In the genomic region with DNA sequence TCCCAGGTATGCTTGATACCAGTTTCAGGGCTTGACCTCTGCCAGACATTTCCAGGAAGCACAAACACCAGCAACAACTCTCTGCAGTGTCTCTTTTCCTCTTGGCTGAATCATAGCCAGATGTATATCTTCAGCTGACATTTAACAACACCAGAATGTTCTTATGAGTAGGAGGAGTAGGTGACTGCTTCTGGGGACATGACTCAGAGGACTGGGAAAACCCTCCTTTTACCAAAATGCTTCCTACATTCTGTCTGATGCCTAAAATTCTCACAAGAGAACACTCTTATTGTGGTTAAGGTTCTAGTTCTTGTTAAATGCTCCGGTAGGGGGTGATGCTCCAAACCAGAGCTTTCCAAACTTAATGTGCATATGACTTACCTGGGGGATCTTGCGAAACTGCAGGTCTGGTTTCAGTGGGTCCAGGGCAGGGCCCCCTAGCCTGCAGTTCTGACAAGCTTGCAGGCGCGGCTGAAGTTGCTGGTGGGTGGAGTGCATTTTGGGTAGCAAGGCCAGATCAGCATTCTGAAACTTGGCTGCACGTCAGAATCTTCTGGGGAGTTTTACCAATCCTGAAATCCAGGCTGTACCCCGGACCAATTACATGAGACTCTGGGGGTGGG, we compare ENCODE assay signal across 9 cellular contexts.
DNase-seq lines count a peak whose midpoint lies in the region.
"Had no signal": no experiment of that assay in that cellular context is flagged by ENCODE, and none has a peak within 500 bp of the region (broad histone marks: within the 10 kb centered on the region; RNA-seq: fewer than 3 reads in every experiment).

No MANE protein-coding gene starts in this region.

- no peak overlapping the region for H3K4me3 Mint-ChIP-seq in activated naive CD4-positive, alpha-beta T cell treated with anti-CD3 and anti-CD28 coated beads for 36 hours
- no peak overlapping the region for H3K4me3 Mint-ChIP-seq in activated naive CD4-positive, alpha-beta T cell treated with anti-CD3 and anti-CD28 coated beads, Interleukin-2, amount 10 ng/mL, durations not matched to agents 7 days and 5 days
- no peak overlapping the region for H3K4me3 Mint-ChIP-seq in immature natural killer cell
- H3K4me3 Mint-ChIP-seq: activated naive CD8-positive, alpha-beta T cell treated with anti-CD3 and anti-CD28 coated beads, Interleukin-2, amount 10 ng/mL, durations not matched to agents 7 days and 5 days had no signal

- H3K27me3 Mint-ChIP-seq in activated naive CD4-positive, alpha-beta T cell treated with anti-CD3 and anti-CD28 coated beads for 36 hours (ENCODE audit: low read depth), result no peaks in the 10 kb centered on the region
- no peaks in the 10 kb centered on the region for H3K27me3 Mint-ChIP-seq in activated naive CD4-positive, alpha-beta T cell treated with anti-CD3 and anti-CD28 coated beads, Interleukin-2, amount 10 ng/mL, durations not matched to agents 7 days and 5 days
- peaks cover 2 to 10% (median 3%) of the 10 kb centered on the region in 3 donors for H3K27me3 Mint-ChIP-seq in immature natural killer cell (ENCODE audit: low read depth in 3 of 3)
- H3K27me3 Mint-ChIP-seq: activated naive CD8-positive, alpha-beta T cell treated with anti-CD3 and anti-CD28 coated beads, Interleukin-2, amount 10 ng/mL, durations not matched to agents 7 days and 5 days had no signal

- CTCF ChIA-PET in activated naive CD4-positive, alpha-beta T cell treated with anti-CD3 and anti-CD28 coated beads for 36 hours (lab: Charles Lee), result no interaction called here
- CTCF ChIA-PET in activated naive CD4-positive, alpha-beta T cell treated with anti-CD3 and anti-CD28 coated beads, Interleukin-2, amount 10 ng/mL, durations not matched to agents 7 days and 5 days (lab: Charles Lee), result no interaction called here

- intact Hi-C loops in activated naive CD4-positive, alpha-beta T cell treated with anti-CD3 and anti-CD28 coated beads for 36 hours (cut with micrococcal nuclease), result loop anchor here (2.0 to 10.0 kb wide), 3 partner anchors 27 to 779 kb away; a partner anchor contains a TSS

- peaks cover 12% of the 10 kb centered on the region for H3K4me1 Mint-ChIP-seq in activated naive CD4-positive, alpha-beta T cell treated with anti-CD3 and anti-CD28 coated beads for 36 hours (ENCODE audit: low read depth)
- H3K4me1 Mint-ChIP-seq in activated naive CD4-positive, alpha-beta T cell treated with anti-CD3 and anti-CD28 coated beads, Interleukin-2, amount 10 ng/mL, durations not matched to agents 7 days and 5 days, result no peaks in the 10 kb centered on the region
- H3K4me1 Mint-ChIP-seq in immature natural killer cell, result no peaks in the 10 kb centered on the region

- H3K27ac Mint-ChIP-seq in activated naive CD4-positive, alpha-beta T cell treated with anti-CD3 and anti-CD28 coated beads for 36 hours, result no peak overlapping the region
- no peak overlapping the region for H3K27ac Mint-ChIP-seq in activated naive CD4-positive, alpha-beta T cell treated with anti-CD3 and anti-CD28 coated beads, Interleukin-2, amount 10 ng/mL, durations not matched to agents 7 days and 5 days
- H3K27ac Mint-ChIP-seq in immature natural killer cell, result no peak overlapping the region
- H3K27ac Mint-ChIP-seq: activated naive CD8-positive, alpha-beta T cell treated with anti-CD3 and anti-CD28 coated beads, Interleukin-2, amount 10 ng/mL, durations not matched to agents 7 days and 5 days had no signal

- peak; percentile 27 for DNase-seq in activated naive CD4-positive, alpha-beta T cell treated with anti-CD3 and anti-CD28 coated beads for 36 hours
- no peak for DNase-seq in activated naive CD4-positive, alpha-beta T cell treated with anti-CD3 and anti-CD28 coated beads, Interleukin-2, amount 10 ng/mL, durations not matched to agents 7 days and 5 days
- DNase-seq in activated CD8-positive, alpha-beta memory T cell treated with anti-CD3 and anti-CD28 coated beads, Interleukin-2, amount 50 U/mL, for 48 hours, result peak; percentile 64
- DNase-seq in left kidney (ENCODE audit: low read depth, low spot score) (peak; percentile 11), superior temporal gyrus (ENCODE audit: extremely low spot score) (peak; percentile 31), immature natural killer cell (no peak), NCI-H82 treated with DMSO at 0.1 percent for 48 hours (lab: John Stamatoyannopoulos, UW; ENCODE audit: unreplicated experiment) (no peak), NCI-H2029 (lab: John Stamatoyannopoulos, UW) (no peak)
- DNase-seq: activated naive CD8-positive, alpha-beta T cell treated with anti-CD3 and anti-CD28 coated beads, Interleukin-2, amount 10 ng/mL, durations not matched to agents 7 days and 5 days had no signal

- no peaks in the 10 kb centered on the region for H3K9me3 Mint-ChIP-seq in activated naive CD4-positive, alpha-beta T cell treated with anti-CD3 and anti-CD28 coated beads for 36 hours
- no peaks in the 10 kb centered on the region for H3K9me3 Mint-ChIP-seq in activated naive CD4-positive, alpha-beta T cell treated with anti-CD3 and anti-CD28 coated beads, Interleukin-2, amount 10 ng/mL, durations not matched to agents 7 days and 5 days
- H3K9me3 Mint-ChIP-seq in immature natural killer cell, result no peaks in the 10 kb centered on the region
- H3K9me3 Mint-ChIP-seq: activated naive CD8-positive, alpha-beta T cell treated with anti-CD3 and anti-CD28 coated beads, Interleukin-2, amount 10 ng/mL, durations not matched to agents 7 days and 5 days had no signal

- no peaks in the 10 kb centered on the region for H3K36me3 Mint-ChIP-seq in activated naive CD4-positive, alpha-beta T cell treated with anti-CD3 and anti-CD28 coated beads for 36 hours (ENCODE audit: low read depth)
- H3K36me3 Mint-ChIP-seq in activated naive CD4-positive, alpha-beta T cell treated with anti-CD3 and anti-CD28 coated beads, Interleukin-2, amount 10 ng/mL, durations not matched to agents 7 days and 5 days, result no peaks in the 10 kb centered on the region
- H3K36me3 Mint-ChIP-seq in immature natural killer cell, result no peaks in the 10 kb centered on the region
- H3K36me3 Mint-ChIP-seq: activated naive CD8-positive, alpha-beta T cell treated with anti-CD3 and anti-CD28 coated beads, Interleukin-2, amount 10 ng/mL, durations not matched to agents 7 days and 5 days had no signal

Comparison
In these comparisons a context has a peak if more than half of its experiments do, and no peak if none do; other contexts are left out.
1. DNase-seq: peak in activated naive CD4-positive, alpha-beta T cell treated with anti-CD3 and anti-CD28 coated beads for 36 hours (single experiment), activated CD8-positive, alpha-beta memory T cell treated with anti-CD3 and anti-CD28 coated beads, Interleukin-2, amount 50 U/mL, for 48 hours (single experiment), left kidney (single experiment) and superior temporal gyrus (single experiment); none in activated naive CD4-positive, alpha-beta T cell treated with anti-CD3 and anti-CD28 coated beads, Interleukin-2, amount 10 ng/mL, durations not matched to agents 7 days and 5 days (single experiment), immature natural killer cell (0 of 3), NCI-H82 treated with DMSO at 0.1 percent for 48 hours (single experiment) and NCI-H2029 (single experiment).